8 cellular contexts compared by ENCODE assay signal in the genomic region with DNA sequence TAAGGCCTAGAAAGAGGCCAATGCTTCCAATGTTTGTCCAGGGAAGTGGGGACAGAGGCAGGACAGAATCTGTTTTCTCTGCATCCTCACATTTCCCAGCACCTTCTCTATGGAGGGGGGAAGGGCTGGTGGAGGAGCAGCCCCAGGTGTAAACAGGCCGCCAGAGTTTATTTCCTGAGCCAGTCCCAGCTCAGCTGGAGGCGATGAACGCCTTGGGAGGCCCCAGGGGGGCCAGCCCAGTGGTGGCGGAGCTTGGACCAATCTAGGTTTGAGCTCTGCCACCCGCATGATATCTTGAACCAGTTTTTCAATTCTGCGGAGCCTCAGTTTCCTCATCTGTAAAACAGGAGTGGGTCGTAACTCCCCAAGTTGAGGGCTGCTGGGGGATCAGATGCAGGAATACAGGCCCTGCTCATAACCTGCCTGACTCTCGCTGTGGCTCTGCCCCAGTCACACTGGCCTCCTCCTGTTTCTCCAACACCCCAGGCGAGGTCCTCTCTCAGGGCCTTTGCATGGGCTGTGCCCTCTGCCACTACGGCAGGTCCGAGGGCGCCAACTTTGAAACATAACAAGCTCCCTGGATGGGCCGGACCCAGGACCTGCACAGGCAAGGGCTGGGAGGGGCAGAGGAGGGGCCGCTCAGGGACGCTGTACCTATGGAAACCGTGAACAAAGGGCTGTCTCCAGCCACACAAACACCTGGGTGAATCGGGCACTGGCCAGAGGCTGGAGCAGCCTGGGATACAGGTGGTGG. TPM values are rescaled to one million over a fixed set of nuclear protein-coding genes. Genes with fewer than 3 reads are reported as not detected.
A peak's percentile ranks its signal among the peaks of the same experiment; 100 is the strongest.
DNase-seq lines count a peak whose midpoint lies in the region; ATAC-seq, FAIRE-seq and TF ChIP-seq lines count a peak whose summit lies in the region.

No MANE protein-coding gene starts in this region.

- no peaks in the 10 kb centered on the region for H3K79me2 ChIP-seq in PC-9 (ENCODE audit: low read depth)

- no peaks in the 10 kb centered on the region for H3K9me3 ChIP-seq in PC-9 (ENCODE audit: insufficient read depth, low read depth)

- no peak for ATAC-seq in HG02840 (IDR thresholded peaks at IDR 0.05; ENCODE audit: low FRiP score, unreplicated experiment)

- H4K20me1 ChIP-seq in PC-9 (ENCODE audit: insufficient read depth), result no peaks in the 10 kb centered on the region

- peak overlapping the region; percentile 71 for H3K9ac ChIP-seq in rectal smooth muscle tissue (ENCODE audit: low read length)

- FAIRE-seq in GM12891 (lab: Jason Lieb, UNC), result peak; percentile 31

- no peak overlapping the region for H3K27ac ChIP-seq in PC-9
- peak overlapping the region; percentile 83 for H3K27ac ChIP-seq in rectal smooth muscle tissue (ENCODE audit: low read depth, low read length)

- H2AFZ ChIP-seq in PC-9, result no peak overlapping the region

- intact Hi-C loops in PC-9 (cut with micrococcal nuclease; ENCODE audit: unreplicated experiment), result no loop called here

- H3K9me2 ChIP-seq in PC-9 (ENCODE audit: insufficient read depth), result no peaks in the 10 kb centered on the region

- no TSS peak for BruUV-seq in PC-9 (replicated peaks; lab: Mats Ljungman, UMichigan)

- H3K4me1 ChIP-seq in PC-9 (replicated peaks; ENCODE audit: insufficient read depth) (no peaks in the 10 kb centered on the region), rectal smooth muscle tissue (ENCODE audit: control insufficient read depth, insufficient read depth, low read length) (peaks cover 12% of the 10 kb centered on the region)

- H3K4me3 ChIP-seq in PC-9, result no peak overlapping the region
- H3K4me3 ChIP-seq in fibroblast of mammary gland (ENCODE audit: control insufficient read depth, low read depth, low read length), result peak overlapping the region; percentile 80
- H3K4me3 ChIP-seq in rectal smooth muscle tissue (ENCODE audit: low read length), result peak overlapping the region; percentile 81

- DNase-seq in GM12891 (ENCODE audit: insufficient read length, low spot score) (no peak), PC-9 (no peak), fibroblast of mammary gland (ENCODE audit: low read depth) (no peak), cortex of kidney (lab: John Stamatoyannopoulos, UW) (no peak), AG08395 (ENCODE audit: low spot score) (no peak)
- DNase-seq in central memory CD4-positive, alpha-beta T cell, result no peak

- CTCF ChIA-PET in PC-9 (lab: Charles Lee), result no interaction called here

- H3K4me2 ChIP-seq in PC-9, result peak overlapping the region; percentile 65

- POLR2A ChIA-PET in PC-9 (lab: Charles Lee; ENCODE audit: unreplicated experiment), result interaction anchor here (0.7 kb wide), 1 partner anchor 150 kb away, joined by 3 read pairs; no protein-coding TSS in a partner anchor

- H3F3A ChIP-seq in PC-9 (ENCODE audit: insufficient read depth, low read depth), result no peaks in the 10 kb centered on the region

- no peak for TF ChIP-seq POLR2A in GM12891 (IDR thresholded peaks at IDR 0.05; ENCODE audit: low read depth, low read length)

- H3K36me3 ChIP-seq in PC-9 (ENCODE audit: low read depth) (no peaks in the 10 kb centered on the region), rectal smooth muscle tissue (ENCODE audit: control insufficient read depth, insufficient read depth, low read length) (no peaks in the 10 kb centered on the region)

- TF ChIP-seq CTCF in PC-9 (conservative IDR thresholded peaks at IDR 0.05), result no peak
- no peak for TF ChIP-seq CTCF in fibroblast of mammary gland (conservative IDR thresholded peaks at IDR 0.05; ENCODE audit: control insufficient read depth, insufficient read depth, low read depth, low read length)

- H3K27me3 ChIP-seq in PC-9 (ENCODE audit: insufficient read depth, low read depth) (no peaks in the 10 kb centered on the region), rectal smooth muscle tissue (ENCODE audit: control insufficient read depth, insufficient read depth, low read length) (no peaks in the 10 kb centered on the region)

TF ChIP-seq in GM12891, 5 proteins besides CTCF, POLR2A, EP300 and RAD21:
- TF ChIP-seq TAF1 (IDR thresholded peaks at IDR 0.05; ENCODE audit: low read depth, low read length) (no peak), SPI1 (IDR thresholded peaks at IDR 0.05; ENCODE audit: low read depth, low read length) (no peak), POLR2AphosphoS5 (IDR thresholded peaks at IDR 0.05; ENCODE audit: low read depth, low read length) (no peak), PAX5 (IDR thresholded peaks at IDR 0.05; ENCODE audit: insufficient read depth, low read length, severe bottlenecking) (no peak), POU2F2 (IDR thresholded peaks at IDR 0.05; ENCODE audit: low read depth, low read length) (no peak)

RNA-seq across cellular contexts. Expression of gene TNFAIP8L1, which starts 1.1 kb away (rescaled TPM):
- 9.2 TPM for polyA plus RNA-seq in GM12891 (2012; ENCODE audit: low read depth, missing spikeins)
- total RNA-seq in PC-9 (2021), result 17.8 and 18.6 TPM in 2 replicates

RNA-seq across cellular contexts. Expression of gene MYDGF, which starts 29.7 kb away (rescaled TPM):
- polyA plus RNA-seq in GM12891 (2012; ENCODE audit: low read depth, missing spikeins), result 85.7 TPM
- total RNA-seq in PC-9 (2021), result 60.1 and 76.3 TPM in 2 replicates
